ENCODE assay signal across 2 cellular contexts in genomic region chr15:69386284-69386683, GRCh38.
TF ChIP-seq lines count a peak whose summit lies in the region.

No MANE protein-coding gene starts in this region.

TF ChIP-seq in SK-N-SH, 30 proteins besides CTCF, POLR2A, EP300 and RAD21 (continued from another document):
- TF ChIP-seq REST (IDR thresholded peaks at IDR 0.05; ENCODE audit: low read depth, low read length), result 0 out of 2 replicates have a peak, but pooled peaks have one; percentile 26

TF ChIP-seq in SK-N-SH treated with all-trans-retinoic acid at 6 μM for 48 hours, 23 proteins besides CTCF, POLR2A, EP300 and RAD21 (continued from another document):
- TF ChIP-seq POU6F1 (CRISPR knock-in tag; IDR thresholded peaks at IDR 0.05; ENCODE audit: borderline replicate concordance, low read depth) (no peak), CSRNP3 (CRISPR knock-in tag; IDR thresholded peaks at IDR 0.05) (no peak), BACH2 (CRISPR knock-in tag; IDR thresholded peaks at IDR 0.05; ENCODE audit: borderline replicate concordance) (no peak), ZNF70 (CRISPR knock-in tag; IDR thresholded peaks at IDR 0.05) (no peak), OSR1 (CRISPR knock-in tag; IDR thresholded peaks at IDR 0.05) (no peak), ZFP3 (CRISPR knock-in tag; IDR thresholded peaks at IDR 0.05) (no peak), ZNF565 (CRISPR knock-in tag; conservative IDR thresholded peaks at IDR 0.05; ENCODE audit: low read depth) (no peak), ARNTL (CRISPR knock-in tag; IDR thresholded peaks at IDR 0.05; ENCODE audit: borderline replicate concordance, low read depth) (no peak), TCF4 (CRISPR knock-in tag; IDR thresholded peaks at IDR 0.05; ENCODE audit: borderline replicate concordance) (no peak)
